In the genomic region with DNA sequence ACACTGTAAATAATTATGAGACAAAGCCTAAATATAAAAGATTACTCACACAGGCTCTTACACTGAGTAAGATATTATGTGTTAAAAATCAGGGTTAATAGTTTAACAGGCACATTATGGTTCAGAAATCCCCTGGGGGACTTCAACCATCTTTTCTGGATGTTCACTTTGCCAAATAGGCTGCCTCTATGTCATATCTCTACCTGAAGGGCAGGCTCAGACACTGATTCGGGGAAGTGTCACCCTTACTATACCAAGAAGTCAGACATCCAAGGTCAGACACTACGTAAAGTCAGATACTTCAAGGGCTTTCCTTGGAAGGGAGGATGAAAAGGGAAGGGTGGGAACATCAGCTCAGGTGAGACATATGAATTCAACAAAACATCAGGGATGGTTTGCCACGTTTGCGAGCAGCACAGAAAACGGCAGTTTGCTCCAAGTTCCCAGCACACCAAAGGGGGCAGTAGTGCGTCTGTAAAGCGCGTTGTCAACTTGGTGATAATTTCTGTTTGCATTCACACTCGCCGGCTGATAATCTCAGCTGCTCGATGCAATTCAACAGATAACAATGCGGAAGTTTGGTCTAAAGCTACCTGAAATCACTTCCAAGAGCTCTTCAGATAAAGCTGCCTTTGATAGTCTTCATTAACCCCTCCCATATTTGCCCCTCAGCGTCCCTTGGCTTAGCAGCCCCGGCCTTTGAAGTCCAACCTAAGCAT, we compare ENCODE assay signal across 1 cellular context.
TF ChIP-seq lines count a peak whose summit lies in the region.

No MANE protein-coding gene starts in this region.

TF ChIP-seq in HepG2, 621 proteins besides CTCF, POLR2A, EP300 and RAD21 (continued from another document and continues in another):
- TF ChIP-seq, protein P1, sequence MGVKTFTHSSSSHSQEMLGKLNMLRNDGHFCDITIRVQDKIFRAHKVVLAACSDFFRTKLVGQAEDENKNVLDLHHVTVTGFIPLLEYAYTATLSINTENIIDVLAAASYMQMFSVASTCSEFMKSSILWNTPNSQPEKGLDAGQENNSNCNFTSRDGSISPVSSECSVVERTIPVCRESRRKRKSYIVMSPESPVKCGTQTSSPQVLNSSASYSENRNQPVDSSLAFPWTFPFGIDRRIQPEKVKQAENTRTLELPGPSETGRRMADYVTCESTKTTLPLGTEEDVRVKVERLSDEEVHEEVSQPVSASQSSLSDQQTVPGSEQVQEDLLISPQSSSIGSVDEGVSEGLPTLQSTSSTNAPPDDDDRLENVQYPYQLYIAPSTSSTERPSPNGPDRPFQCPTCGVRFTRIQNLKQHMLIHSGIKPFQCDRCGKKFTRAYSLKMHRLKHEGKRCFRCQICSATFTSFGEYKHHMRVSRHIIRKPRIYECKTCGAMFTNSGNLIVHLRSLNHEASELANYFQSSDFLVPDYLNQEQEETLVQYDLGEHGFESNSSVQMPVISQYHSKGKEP (CRISPR knock-in tag; IDR thresholded peaks at IDR 0.05) = no peak
- TF ChIP-seq FOXK2 (IDR thresholded peaks at IDR 0.05) (no peak), POLR2AphosphoS2 (IDR thresholded peaks at IDR 0.05; ENCODE audit: low read depth, low read length) (no peak), ZNF333 (CRISPR knock-in tag; IDR thresholded peaks at IDR 0.05; ENCODE audit: borderline replicate concordance) (no peak), ZNF619 (CRISPR knock-in tag; IDR thresholded peaks at IDR 0.05) (no peak), ZNF570 (CRISPR knock-in tag; IDR thresholded peaks at IDR 0.05; ENCODE audit: borderline replicate concordance) (no peak), ZNF567 (CRISPR knock-in tag; IDR thresholded peaks at IDR 0.05; ENCODE audit: borderline replicate concordance) (no peak), SETDB1 (CRISPR knock-in tag; IDR thresholded peaks at IDR 0.05; ENCODE audit: borderline replicate concordance) (no peak), MED13 (CRISPR knock-in tag; IDR thresholded peaks at IDR 0.05) (no peak), TCF7 (IDR thresholded peaks at IDR 0.05; ENCODE audit: low read depth) (0 out of 2 replicates have a peak, but pooled peaks have one; percentile 19), GTF3A (CRISPR knock-in tag; conservative IDR thresholded peaks at IDR 0.05) (no peak), DMAP1 (CRISPR knock-in tag; IDR thresholded peaks at IDR 0.05) (no peak), FOSL2 (CRISPR knock-in tag; IDR thresholded peaks at IDR 0.05) (0 out of 2 replicates have a peak, but pooled peaks have one; percentile 32), ZNF260 (CRISPR knock-in tag; IDR thresholded peaks at IDR 0.05; ENCODE audit: borderline replicate concordance, low read depth) (no peak), GZF1 (CRISPR knock-in tag; IDR thresholded peaks at IDR 0.05) (no peak), RNF2 (conservative IDR thresholded peaks at IDR 0.05; ENCODE audit: low read depth) (no peak), HMG20B (CRISPR knock-in tag; conservative IDR thresholded peaks at IDR 0.05) (0 out of 2 replicates have a peak, but pooled peaks have one; percentile 11), KLF16 (CRISPR knock-in tag; IDR thresholded peaks at IDR 0.05) (no peak), ATF1 (CRISPR knock-in tag; IDR thresholded peaks at IDR 0.05) (no peak), NFYC (CRISPR knock-in tag; IDR thresholded peaks at IDR 0.05) (no peak), SP140L (CRISPR knock-in tag; IDR thresholded peaks at IDR 0.05; ENCODE audit: borderline replicate concordance) (no peak), DR1 (CRISPR knock-in tag; IDR thresholded peaks at IDR 0.05) (no peak), SRY (CRISPR knock-in tag; IDR thresholded peaks at IDR 0.05) (no peak), NR2C2 (CRISPR knock-in tag; IDR thresholded peaks at IDR 0.05; ENCODE audit: borderline replicate concordance) (no peak), ZFX (CRISPR knock-in tag; IDR thresholded peaks at IDR 0.05; ENCODE audit: low read depth) (no peak), CREM (IDR thresholded peaks at IDR 0.05) (no peak), CREM (CRISPR knock-in tag; IDR thresholded peaks at IDR 0.05) (no peak), NR2F2 (IDR thresholded peaks at IDR 0.05; ENCODE audit: borderline replicate concordance, low read depth) (no peak), ZNF382 (CRISPR knock-in tag; IDR thresholded peaks at IDR 0.05; ENCODE audit: borderline replicate concordance) (no peak), ZNF850 (CRISPR knock-in tag; conservative IDR thresholded peaks at IDR 0.05) (no peak), ZSCAN31 (CRISPR knock-in tag; IDR thresholded peaks at IDR 0.05; ENCODE audit: low read depth) (no peak), ZNF224 (CRISPR knock-in tag; IDR thresholded peaks at IDR 0.05) (no peak), ZNF33B (CRISPR knock-in tag; IDR thresholded peaks at IDR 0.05) (no peak), ZNF766 (CRISPR knock-in tag; IDR thresholded peaks at IDR 0.05; ENCODE audit: borderline replicate concordance) (no peak), ZNF354B (CRISPR knock-in tag; IDR thresholded peaks at IDR 0.05) (no peak), ZNF614 (CRISPR knock-in tag; IDR thresholded peaks at IDR 0.05; ENCODE audit: borderline replicate concordance) (peak; percentile 9; the same call in 1 of the 2 replicates), CAMTA2 (CRISPR knock-in tag; IDR thresholded peaks at IDR 0.05; ENCODE audit: borderline replicate concordance) (no peak), CBX2 (IDR thresholded peaks at IDR 0.05; ENCODE audit: low read depth, low read length) (no peak), CBX2 (CRISPR knock-in tag; IDR thresholded peaks at IDR 0.05; ENCODE audit: low read depth) (no peak), BHLHE40 (IDR thresholded peaks at IDR 0.05; ENCODE audit: low read length) (0 out of 2 replicates have a peak, but pooled peaks have one; percentile 25), ETV5 (CRISPR knock-in tag; IDR thresholded peaks at IDR 0.05; ENCODE audit: borderline replicate concordance) (no peak), SALL2 (CRISPR knock-in tag; IDR thresholded peaks at IDR 0.05) (no peak), ARNT2 (CRISPR knock-in tag; IDR thresholded peaks at IDR 0.05; ENCODE audit: low read depth) (0 out of 2 replicates have a peak, but pooled peaks have one; percentile 47), ZNF746 (CRISPR knock-in tag; IDR thresholded peaks at IDR 0.05) (no peak), FOXK1 (CRISPR knock-in tag; IDR thresholded peaks at IDR 0.05; ENCODE audit: borderline replicate concordance, low read depth) (0 out of 2 replicates have a peak, but pooled peaks have one; percentile 15), TBX2 (CRISPR knock-in tag; IDR thresholded peaks at IDR 0.05; ENCODE audit: borderline replicate concordance) (peak; percentile 69), ZFP41 (CRISPR knock-in tag; IDR thresholded peaks at IDR 0.05; ENCODE audit: borderline replicate concordance) (no peak), ZNF788 (CRISPR knock-in tag; IDR thresholded peaks at IDR 0.05; ENCODE audit: borderline replicate concordance) (no peak), ZNF451 (CRISPR knock-in tag; IDR thresholded peaks at IDR 0.05) (no peak), FOXC1 (CRISPR knock-in tag; IDR thresholded peaks at IDR 0.05; ENCODE audit: borderline replicate concordance) (no peak), ONECUT2 (CRISPR knock-in tag; IDR thresholded peaks at IDR 0.05) (0 out of 2 replicates have a peak, but pooled peaks have one; percentile 31), ZSCAN29 (CRISPR knock-in tag; conservative IDR thresholded peaks at IDR 0.05) (no peak; the same call in 1 of the 2 replicates), ATF7-NPFF (CRISPR knock-in tag; IDR thresholded peaks at IDR 0.05; ENCODE audit: low read depth) (0 out of 2 replicates have a peak, but pooled peaks have one; percentile 29), SNAI1 (CRISPR knock-in tag; IDR thresholded peaks at IDR 0.05; ENCODE audit: borderline replicate concordance) (no peak), KDM3A (CRISPR knock-in tag; IDR thresholded peaks at IDR 0.05; ENCODE audit: low read depth) (no peak), ZNF713 (CRISPR knock-in tag; IDR thresholded peaks at IDR 0.05) (no peak), GTF2F1 (IDR thresholded peaks at IDR 0.05; ENCODE audit: low read length) (no peak), RELA (CRISPR knock-in tag; IDR thresholded peaks at IDR 0.05) (no peak)
- TF ChIP-seq, protein P2, sequence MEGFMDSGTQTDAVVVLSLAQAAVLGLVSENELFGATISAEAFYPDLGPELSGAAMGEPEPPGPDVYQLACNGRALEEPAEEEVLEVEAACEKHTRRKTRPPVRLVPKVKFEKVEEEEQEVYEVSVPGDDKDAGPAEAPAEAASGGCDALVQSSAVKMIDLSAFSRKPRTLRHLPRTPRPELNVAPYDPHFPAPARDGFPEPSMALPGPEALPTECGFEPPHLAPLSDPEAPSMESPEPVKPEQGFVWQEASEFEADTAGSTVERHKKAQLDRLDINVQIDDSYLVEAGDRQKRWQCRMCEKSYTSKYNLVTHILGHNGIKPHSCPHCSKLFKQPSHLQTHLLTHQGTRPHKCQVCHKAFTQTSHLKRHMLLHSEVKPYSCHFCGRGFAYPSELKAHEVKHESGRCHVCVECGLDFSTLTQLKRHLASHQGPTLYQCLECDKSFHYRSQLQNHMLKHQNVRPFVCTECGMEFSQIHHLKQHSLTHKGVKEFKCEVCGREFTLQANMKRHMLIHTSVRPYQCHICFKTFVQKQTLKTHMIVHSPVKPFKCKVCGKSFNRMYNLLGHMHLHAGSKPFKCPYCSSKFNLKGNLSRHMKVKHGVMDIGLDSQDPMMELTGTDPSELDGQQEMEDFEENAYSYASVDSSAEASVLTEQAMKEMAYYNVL (CRISPR knock-in tag; IDR thresholded peaks at IDR 0.05; ENCODE audit: borderline replicate concordance) = no peak
- TF ChIP-seq, protein P3, sequence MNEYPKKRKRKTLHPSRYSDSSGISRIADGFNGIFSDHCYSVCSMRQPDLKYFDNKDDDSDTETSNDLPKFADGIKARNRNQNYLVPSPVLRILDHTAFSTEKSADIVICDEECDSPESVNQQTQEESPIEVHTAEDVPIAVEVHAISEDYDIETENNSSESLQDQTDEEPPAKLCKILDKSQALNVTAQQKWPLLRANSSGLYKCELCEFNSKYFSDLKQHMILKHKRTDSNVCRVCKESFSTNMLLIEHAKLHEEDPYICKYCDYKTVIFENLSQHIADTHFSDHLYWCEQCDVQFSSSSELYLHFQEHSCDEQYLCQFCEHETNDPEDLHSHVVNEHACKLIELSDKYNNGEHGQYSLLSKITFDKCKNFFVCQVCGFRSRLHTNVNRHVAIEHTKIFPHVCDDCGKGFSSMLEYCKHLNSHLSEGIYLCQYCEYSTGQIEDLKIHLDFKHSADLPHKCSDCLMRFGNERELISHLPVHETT (CRISPR knock-in tag; conservative IDR thresholded peaks at IDR 0.05) = no peak
- TF ChIP-seq, protein P4, sequence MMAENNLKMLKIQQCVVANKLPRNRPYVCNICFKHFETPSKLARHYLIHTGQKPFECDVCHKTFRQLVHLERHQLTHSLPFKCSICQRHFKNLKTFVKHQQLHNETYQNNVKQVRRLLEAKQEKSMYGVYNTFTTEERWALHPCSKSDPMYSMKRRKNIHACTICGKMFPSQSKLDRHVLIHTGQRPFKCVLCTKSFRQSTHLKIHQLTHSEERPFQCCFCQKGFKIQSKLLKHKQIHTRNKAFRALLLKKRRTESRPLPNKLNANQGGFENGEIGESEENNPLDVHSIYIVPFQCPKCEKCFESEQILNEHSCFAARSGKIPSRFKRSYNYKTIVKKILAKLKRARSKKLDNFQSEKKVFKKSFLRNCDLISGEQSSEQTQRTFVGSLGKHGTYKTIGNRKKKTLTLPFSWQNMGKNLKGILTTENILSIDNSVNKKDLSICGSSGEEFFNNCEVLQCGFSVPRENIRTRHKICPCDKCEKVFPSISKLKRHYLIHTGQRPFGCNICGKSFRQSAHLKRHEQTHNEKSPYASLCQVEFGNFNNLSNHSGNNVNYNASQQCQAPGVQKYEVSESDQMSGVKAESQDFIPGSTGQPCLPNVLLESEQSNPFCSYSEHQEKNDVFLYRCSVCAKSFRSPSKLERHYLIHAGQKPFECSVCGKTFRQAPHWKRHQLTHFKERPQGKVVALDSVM (CRISPR knock-in tag; IDR thresholded peaks at IDR 0.05) = no peak
- TF ChIP-seq, protein P5, sequence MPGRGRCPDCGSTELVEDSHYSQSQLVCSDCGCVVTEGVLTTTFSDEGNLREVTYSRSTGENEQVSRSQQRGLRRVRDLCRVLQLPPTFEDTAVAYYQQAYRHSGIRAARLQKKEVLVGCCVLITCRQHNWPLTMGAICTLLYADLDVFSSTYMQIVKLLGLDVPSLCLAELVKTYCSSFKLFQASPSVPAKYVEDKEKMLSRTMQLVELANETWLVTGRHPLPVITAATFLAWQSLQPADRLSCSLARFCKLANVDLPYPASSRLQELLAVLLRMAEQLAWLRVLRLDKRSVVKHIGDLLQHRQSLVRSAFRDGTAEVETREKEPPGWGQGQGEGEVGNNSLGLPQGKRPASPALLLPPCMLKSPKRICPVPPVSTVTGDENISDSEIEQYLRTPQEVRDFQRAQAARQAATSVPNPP (CRISPR knock-in tag; IDR thresholded peaks at IDR 0.05) = no peak
- TF ChIP-seq, protein P6, sequence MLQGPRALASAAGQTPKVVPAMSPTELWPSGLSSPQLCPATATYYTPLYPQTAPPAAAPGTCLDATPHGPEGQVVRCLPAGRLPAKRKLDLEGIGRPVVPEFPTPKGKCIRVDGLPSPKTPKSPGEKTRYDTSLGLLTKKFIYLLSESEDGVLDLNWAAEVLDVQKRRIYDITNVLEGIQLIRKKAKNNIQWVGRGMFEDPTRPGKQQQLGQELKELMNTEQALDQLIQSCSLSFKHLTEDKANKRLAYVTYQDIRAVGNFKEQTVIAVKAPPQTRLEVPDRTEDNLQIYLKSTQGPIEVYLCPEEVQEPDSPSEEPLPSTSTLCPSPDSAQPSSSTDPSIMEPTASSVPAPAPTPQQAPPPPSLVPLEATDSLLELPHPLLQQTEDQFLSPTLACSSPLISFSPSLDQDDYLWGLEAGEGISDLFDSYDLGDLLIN (CRISPR knock-in tag; IDR thresholded peaks at IDR 0.05; ENCODE audit: borderline replicate concordance) = no peak
- TF ChIP-seq, protein P7, sequence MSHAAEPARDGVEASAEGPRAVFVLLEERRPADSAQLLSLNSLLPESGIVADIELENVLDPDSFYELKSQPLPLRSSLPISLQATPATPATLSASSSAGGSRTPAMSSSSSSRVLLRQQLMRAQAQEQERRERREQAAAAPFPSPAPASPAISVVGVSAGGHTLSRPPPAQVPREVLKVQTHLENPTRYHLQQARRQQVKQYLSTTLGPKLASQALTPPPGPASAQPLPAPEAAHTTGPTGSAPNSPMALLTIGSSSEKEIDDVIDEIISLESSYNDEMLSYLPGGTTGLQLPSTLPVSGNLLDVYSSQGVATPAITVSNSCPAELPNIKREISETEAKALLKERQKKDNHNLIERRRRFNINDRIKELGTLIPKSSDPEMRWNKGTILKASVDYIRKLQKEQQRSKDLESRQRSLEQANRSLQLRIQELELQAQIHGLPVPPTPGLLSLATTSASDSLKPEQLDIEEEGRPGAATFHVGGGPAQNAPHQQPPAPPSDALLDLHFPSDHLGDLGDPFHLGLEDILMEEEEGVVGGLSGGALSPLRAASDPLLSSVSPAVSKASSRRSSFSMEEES (CRISPR knock-in tag; IDR thresholded peaks at IDR 0.05) = no peak
- TF ChIP-seq, protein P8, sequence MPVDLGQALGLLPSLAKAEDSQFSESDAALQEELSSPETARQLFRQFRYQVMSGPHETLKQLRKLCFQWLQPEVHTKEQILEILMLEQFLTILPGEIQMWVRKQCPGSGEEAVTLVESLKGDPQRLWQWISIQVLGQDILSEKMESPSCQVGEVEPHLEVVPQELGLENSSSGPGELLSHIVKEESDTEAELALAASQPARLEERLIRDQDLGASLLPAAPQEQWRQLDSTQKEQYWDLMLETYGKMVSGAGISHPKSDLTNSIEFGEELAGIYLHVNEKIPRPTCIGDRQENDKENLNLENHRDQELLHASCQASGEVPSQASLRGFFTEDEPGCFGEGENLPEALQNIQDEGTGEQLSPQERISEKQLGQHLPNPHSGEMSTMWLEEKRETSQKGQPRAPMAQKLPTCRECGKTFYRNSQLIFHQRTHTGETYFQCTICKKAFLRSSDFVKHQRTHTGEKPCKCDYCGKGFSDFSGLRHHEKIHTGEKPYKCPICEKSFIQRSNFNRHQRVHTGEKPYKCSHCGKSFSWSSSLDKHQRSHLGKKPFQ (CRISPR knock-in tag; IDR thresholded peaks at IDR 0.05; ENCODE audit: insufficient replicate concordance) = no peak
